Comparison of ENCODE assay signal across 18 cellular contexts in the genomic region with DNA sequence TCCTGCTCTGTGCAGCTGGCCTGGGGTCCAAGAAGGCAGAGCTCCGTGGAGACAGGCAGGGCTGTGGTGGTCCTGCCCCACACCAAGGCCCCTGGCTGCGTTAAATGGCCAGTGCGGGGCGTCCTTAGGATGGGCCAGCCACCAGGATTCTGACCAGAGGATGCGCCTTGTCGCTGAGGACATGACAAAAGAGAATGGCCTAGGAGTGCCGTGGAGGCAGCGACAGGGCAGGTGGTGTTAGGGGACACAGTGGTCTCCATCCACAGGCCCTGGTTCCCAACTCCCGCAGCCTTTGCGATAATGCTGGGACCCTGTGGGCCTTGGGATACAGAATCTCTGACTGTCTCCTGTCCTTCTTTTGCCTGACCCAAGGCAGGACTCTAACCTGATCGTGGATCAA.
DNase-seq lines count a peak whose midpoint lies in the region; ATAC-seq and TF ChIP-seq lines count a peak whose summit lies in the region.
"Had no signal": no experiment of that assay in that cellular context is flagged by ENCODE, and none has a peak within 500 bp of the region (broad histone marks: within the 10 kb centered on the region; RNA-seq: fewer than 3 reads in every experiment).

No MANE protein-coding gene starts in this region.

- no peaks in the 10 kb centered on the region for H3K23me2 ChIP-seq in H9 (ENCODE audit: insufficient read length, low read depth, low read length, poor library complexity, severe bottlenecking)

- no peak overlapping the region for H3K18ac ChIP-seq in H9 (ENCODE audit: insufficient read length, low read depth, low read length)

- no peak overlapping the region for H2AK5ac ChIP-seq in H9 (ENCODE audit: insufficient read length, low read length)

- no peak overlapping the region for H3K4ac ChIP-seq in H9 (ENCODE audit: low read depth, low read length)

- H3K9me3 ChIP-seq in H9 (ENCODE audit: control insufficient read depth, low read depth, low read length) (no peaks in the 10 kb centered on the region), spleen (no peaks in the 10 kb centered on the region)

- no peaks in the 10 kb centered on the region for H4K20me1 ChIP-seq in H9 (ENCODE audit: control insufficient read depth, insufficient read depth, insufficient read length)

- H3K4me3 ChIP-seq in spleen, result no peak overlapping the region
- H3K4me3 ChIP-seq: GM23338 had no signal

- H3K27me3 ChIP-seq in H9 (ENCODE audit: insufficient read depth, low read length) (no peaks in the 10 kb centered on the region), spleen (replicated peaks in 1 of 7) (peaks cover 0 to 38% (median 5%) of the 10 kb centered on the region in 7 donors)

- H4K91ac ChIP-seq in H9 (ENCODE audit: insufficient read length, low read depth, low read length), result no peak overlapping the region

- no peak overlapping the region; the same call in 1 of the 2 replicates for H3K14ac ChIP-seq in H9 (ENCODE audit: insufficient read depth, low read length)

- no peak overlapping the region for H3K23ac ChIP-seq in H9 (ENCODE audit: insufficient read length, low read depth, low read length)

- no peak for ATAC-seq in HG02885 (IDR thresholded peaks at IDR 0.05; ENCODE audit: poor library complexity, unreplicated experiment)
- no peak for ATAC-seq in HG03095 (IDR thresholded peaks at IDR 0.05; ENCODE audit: unreplicated experiment)
- ATAC-seq: CD8-positive, alpha-beta T cell; GM23338 had no signal

- intact Hi-C loops in spleen (cut with DNase I; ENCODE audit: low total_unique reads), result no loop called here

- TF ChIP-seq POLR2A in spleen (IDR thresholded peaks at IDR 0.05), result no peak

- H3K79me2 ChIP-seq in H9 (ENCODE audit: insufficient read depth, low read length), result no peaks in the 10 kb centered on the region

- no peak overlapping the region for H4K8ac ChIP-seq in H9 (replicated peaks; ENCODE audit: insufficient read length, low read depth, low read length)

- H3K56ac ChIP-seq in H9 (ENCODE audit: insufficient read length, low read depth, low read length), result no peak overlapping the region

- H3K27ac ChIP-seq in H9 (ENCODE audit: insufficient read length, low read depth, low read length) (no peak overlapping the region), spleen (no peak overlapping the region)
- H3K27ac ChIP-seq: 22Rv1 had no signal

- peaks cover 10% of the 10 kb centered on the region; the same call in 1 of the 2 replicates for H3K4me1 ChIP-seq in H9 (ENCODE audit: insufficient read depth, low read length)
- H3K4me1 ChIP-seq in spleen, result no peaks in the 10 kb centered on the region

- H3K27ac Mint-ChIP-seq in H9, result no peak overlapping the region
- H3K27ac Mint-ChIP-seq: CD14-positive monocyte; CD8-positive, alpha-beta T cell; GM23338; HFFc6 had no signal

- H3K79me1 ChIP-seq in H9 (ENCODE audit: insufficient read depth, low read depth, low read length, poor library complexity, severe bottlenecking), result no peaks in the 10 kb centered on the region

- no peak overlapping the region for H3T11ph ChIP-seq in H9 (ENCODE audit: low read length)

- peaks cover 19 to 25% of the 10 kb centered on the region in 2 experiments for H3K4me1 Mint-ChIP-seq in H9
- H3K4me1 Mint-ChIP-seq: CD14-positive monocyte had no signal

- no peak overlapping the region for H2AFZ ChIP-seq in H9 (ENCODE audit: low read length)
- H2AFZ ChIP-seq: GM23338 had no signal

- H2BK20ac ChIP-seq in H9 (ENCODE audit: low read depth, low read length, poor library complexity, severe bottlenecking), result no peak overlapping the region

- H3K4me2 ChIP-seq in H9 (ENCODE audit: insufficient read depth, insufficient read length, low read length), result no peak overlapping the region
- H3K4me2 ChIP-seq: GM23338 had no signal

- no peaks in the 10 kb centered on the region; a peak in 1 of 7 replicates for H3K36me3 Mint-ChIP-seq in H9 (ENCODE audit: insufficient read depth in 1 of 3, low read depth in 3 of 3)
- H3K36me3 Mint-ChIP-seq: CD14-positive monocyte; CD8-positive, alpha-beta T cell had no signal

- H2BK120ac ChIP-seq in H9 (ENCODE audit: low read depth, low read length, poor library complexity, severe bottlenecking), result no peak overlapping the region

- H2BK5ac ChIP-seq in H9 (ENCODE audit: insufficient read length, low read length), result no peak overlapping the region

- DNase-seq in activated CD8-positive, alpha-beta memory T cell treated with anti-CD3 and anti-CD28 coated beads, Interleukin-2, amount 50 U/mL, for 48 hours, result peak; percentile 22
- no peak for DNase-seq in activated CD8-positive, alpha-beta memory T cell treated with anti-CD3 and anti-CD28 coated beads, Interleukin-2, amount 50 U/mL, for 4 hours
- DNase-seq in H9 (peak; percentile 10), mesenteric fat pad (ENCODE audit: low spot score) (peak; percentile 76), spleen (peak; percentile 61), HK-2 (ENCODE audit: unreplicated experiment) (no peak)
- DNase-seq: CD8-positive, alpha-beta T cell; COR-L47; DMS153; DMS79 treated with DMSO at 0.1 percent for 48 hours; EL; HCEC 1CT; HFFc6 had no signal

- H4K5ac ChIP-seq in H9 (ENCODE audit: insufficient read length, low read depth, low read length), result no peak overlapping the region

- no peaks in the 10 kb centered on the region for H3K9me3 Mint-ChIP-seq in H9
- H3K9me3 Mint-ChIP-seq: CD14-positive monocyte; CD8-positive, alpha-beta T cell had no signal

- peaks cover 10% of the 10 kb centered on the region for H3K27me3 Mint-ChIP-seq in H9 (ENCODE audit: low read depth)

- H3K9ac ChIP-seq in H9 (ENCODE audit: extremely low read depth, insufficient read length, low read length), result no peak overlapping the region

- no peak overlapping the region for H3K4me3 Mint-ChIP-seq in H9
- H3K4me3 Mint-ChIP-seq: CD14-positive monocyte; CD8-positive, alpha-beta T cell; GM23338; HFFc6 had no signal

- no peak overlapping the region for H2BK12ac ChIP-seq in H9 (ENCODE audit: insufficient read length, low read depth, low read length)

- WGBS in H9 (ENCODE audit: extremely low coverage, insufficient read length, low lambda C conversion rate), result no CpG with 5 or more reads among the region's 11 CpGs
- WGBS in spleen, 5 donors, result 87 to 95% (median 88%) methylated on average over 5 to 11 of the region's 11 CpGs

- H2BK15ac ChIP-seq in H9 (ENCODE audit: low read depth, low read length), result no peak overlapping the region

- H3K36me3 ChIP-seq in spleen, result no peaks in the 10 kb centered on the region

- TF ChIP-seq CTCF in H9 (conservative IDR thresholded peaks at IDR 0.05) (no peak), spleen (IDR thresholded peaks at IDR 0.05 in 8 of 11, conservative IDR thresholded peaks at IDR 0.05 in 3 of 11) (no peak)

Comparison
In these comparisons a context has a peak if more than half of its experiments do, and no peak if none do; other contexts are left out.
1. DNase-seq: peak in activated CD8-positive, alpha-beta memory T cell treated with anti-CD3 and anti-CD28 coated beads, Interleukin-2, amount 50 U/mL, for 48 hours (single experiment), H9 (single experiment), mesenteric fat pad (single experiment) and spleen (single experiment); none in activated CD8-positive, alpha-beta memory T cell treated with anti-CD3 and anti-CD28 coated beads, Interleukin-2, amount 50 U/mL, for 4 hours (single experiment) and HK-2 (single experiment).